1 cellular context compared by ENCODE assay signal in the genomic region with DNA sequence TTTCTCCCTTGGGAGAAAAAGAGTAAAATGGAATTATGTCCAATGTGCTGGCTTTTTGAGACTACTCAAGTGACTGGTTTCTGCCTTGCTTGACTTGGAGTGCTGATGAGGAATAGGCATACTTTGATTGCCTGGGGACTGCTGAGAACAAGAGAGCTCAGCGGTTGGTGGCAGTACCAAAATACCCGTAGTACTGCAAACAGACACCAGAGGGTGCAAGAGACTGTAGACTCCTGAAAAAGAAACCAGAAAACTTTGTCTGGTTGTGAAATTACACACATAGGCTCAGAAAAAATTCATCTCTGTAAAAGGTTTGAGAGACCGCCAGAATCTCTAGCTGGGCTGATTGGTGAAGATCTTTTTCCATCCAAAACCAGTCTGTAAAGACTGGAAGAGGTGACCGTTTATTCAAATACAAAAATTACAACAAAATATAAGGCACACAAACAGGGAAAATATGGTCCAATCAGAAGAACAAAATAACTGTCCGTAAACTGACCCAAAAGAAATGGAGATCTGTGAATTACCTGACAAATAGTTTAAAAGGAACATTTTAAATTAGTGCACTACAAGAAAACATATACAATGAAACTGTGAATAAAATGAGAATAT.
TF ChIP-seq lines count a peak whose summit lies in the region.

No MANE protein-coding gene starts in this region.

TF ChIP-seq in K562, 482 proteins besides CTCF, POLR2A, EP300 and RAD21 (continued from another document):
- TF ChIP-seq PREB (CRISPR knock-in tag; IDR thresholded peaks at IDR 0.05) (no peak), FOXJ3 (CRISPR knock-in tag; IDR thresholded peaks at IDR 0.05) (no peak), BDP1 (IDR thresholded peaks at IDR 0.05; ENCODE audit: insufficient read depth, insufficient read length) (no peak), TEAD1 (CRISPR knock-in tag; IDR thresholded peaks at IDR 0.05) (no peak)
